1 cellular context compared by ENCODE assay signal in genomic region chr17:182164-182751, GRCh38.
TF ChIP-seq lines count a peak whose summit lies in the region.

No MANE protein-coding gene starts in this region.

TF ChIP-seq in HepG2, 621 proteins besides CTCF, POLR2A, EP300 and RAD21 (continued from another document and continues in another):
- no peak for TF ChIP-seq IKZF5 (CRISPR knock-in tag; IDR thresholded peaks at IDR 0.05)
- TF ChIP-seq RXRB (CRISPR knock-in tag; IDR thresholded peaks at IDR 0.05; ENCODE audit: borderline replicate concordance), result no peak
- peak; percentile 31; the same call in 1 of the 2 replicates for TF ChIP-seq BHLHE40 (IDR thresholded peaks at IDR 0.05; ENCODE audit: low read length)
- peak; percentile 22; the same call in 1 of the 2 replicates for TF ChIP-seq ZBTB33 (CRISPR knock-in tag; IDR thresholded peaks at IDR 0.05)
- TF ChIP-seq ZNF512 (CRISPR knock-in tag; IDR thresholded peaks at IDR 0.05), result no peak
- no peak for TF ChIP-seq DPF2 (CRISPR knock-in tag; IDR thresholded peaks at IDR 0.05; ENCODE audit: borderline replicate concordance, low read depth)
- TF ChIP-seq SMARCC2 (IDR thresholded peaks at IDR 0.05), result no peak
- no peak for TF ChIP-seq ZC3H13 (CRISPR knock-in tag; IDR thresholded peaks at IDR 0.05)
- TF ChIP-seq TOPORS (CRISPR knock-in tag; IDR thresholded peaks at IDR 0.05), result no peak
- TF ChIP-seq PHF21A (CRISPR knock-in tag; IDR thresholded peaks at IDR 0.05), result 0 out of 2 replicates have a peak, but pooled peaks have one; percentile 40
- TF ChIP-seq CSRNP1 (CRISPR knock-in tag; IDR thresholded peaks at IDR 0.05), result no peak
- 0 out of 2 replicates have a peak, but pooled peaks have one; percentile 18 for TF ChIP-seq KAT8 (CRISPR knock-in tag; IDR thresholded peaks at IDR 0.05)
- no peak for TF ChIP-seq GMEB1 (CRISPR knock-in tag; IDR thresholded peaks at IDR 0.05; ENCODE audit: borderline replicate concordance)
- TF ChIP-seq MED1 (CRISPR knock-in tag; IDR thresholded peaks at IDR 0.05), result 0 out of 2 replicates have a peak, but pooled peaks have one; percentile 31
- no peak for TF ChIP-seq GABPA (IDR thresholded peaks at IDR 0.05; ENCODE audit: low read depth, low read length)
- no peak for TF ChIP-seq GABPA (CRISPR knock-in tag; IDR thresholded peaks at IDR 0.05; ENCODE audit: low read depth)
- no peak for TF ChIP-seq SMARCE1 (IDR thresholded peaks at IDR 0.05; ENCODE audit: borderline replicate concordance)
- TF ChIP-seq DRAP1 (CRISPR knock-in tag; IDR thresholded peaks at IDR 0.05), result no peak
- TF ChIP-seq MYPOP (CRISPR knock-in tag; IDR thresholded peaks at IDR 0.05), result no peak
- TF ChIP-seq ZNF460 (CRISPR knock-in tag; IDR thresholded peaks at IDR 0.05; ENCODE audit: borderline replicate concordance), result no peak
- TF ChIP-seq ZBTB39 (CRISPR knock-in tag; IDR thresholded peaks at IDR 0.05), result no peak
- no peak for TF ChIP-seq EEA1 (CRISPR knock-in tag; IDR thresholded peaks at IDR 0.05; ENCODE audit: borderline replicate concordance)
- no peak for TF ChIP-seq SOX6 (IDR thresholded peaks at IDR 0.05)
- peak; percentile 46 for TF ChIP-seq SOX6 (CRISPR knock-in tag; IDR thresholded peaks at IDR 0.05)
- TF ChIP-seq TEAD3 (CRISPR knock-in tag; optimal IDR thresholded peaks at IDR 0.05; ENCODE audit: borderline replicate concordance), result peak; percentile 19
- no peak for TF ChIP-seq MBD4 (IDR thresholded peaks at IDR 0.05; ENCODE audit: borderline replicate concordance, low read length)
- no peak for TF ChIP-seq MTF2 (CRISPR knock-in tag; IDR thresholded peaks at IDR 0.05; ENCODE audit: borderline replicate concordance)
- peak; percentile 75 for TF ChIP-seq ATF3 (CRISPR knock-in tag; IDR thresholded peaks at IDR 0.05)
- no peak for TF ChIP-seq ZNF639 (CRISPR knock-in tag; conservative IDR thresholded peaks at IDR 0.05)
- TF ChIP-seq ZNF383 (CRISPR knock-in tag; IDR thresholded peaks at IDR 0.05; ENCODE audit: borderline replicate concordance), result no peak
- TF ChIP-seq SSRP1 (CRISPR knock-in tag; IDR thresholded peaks at IDR 0.05), result no peak
- no peak for TF ChIP-seq ZNF101 (CRISPR knock-in tag; IDR thresholded peaks at IDR 0.05; ENCODE audit: borderline replicate concordance, low read depth)
- no peak for TF ChIP-seq ADNP (CRISPR knock-in tag; IDR thresholded peaks at IDR 0.05)
- TF ChIP-seq ZNF543 (CRISPR knock-in tag; IDR thresholded peaks at IDR 0.05), result no peak
- TF ChIP-seq ATF2 (CRISPR knock-in tag; IDR thresholded peaks at IDR 0.05), result 0 out of 2 replicates have a peak, but pooled peaks have one; percentile 22
- no peak for TF ChIP-seq PRMT3 (CRISPR knock-in tag; IDR thresholded peaks at IDR 0.05; ENCODE audit: borderline replicate concordance, low read depth)
- TF ChIP-seq SP2 (CRISPR knock-in tag; IDR thresholded peaks at IDR 0.05), result no peak
- TF ChIP-seq BCLAF1 (IDR thresholded peaks at IDR 0.05), result no peak
- TF ChIP-seq ZNF18 (CRISPR knock-in tag; IDR thresholded peaks at IDR 0.05; ENCODE audit: insufficient replicate concordance), result no peak
- no peak for TF ChIP-seq ZNF607 (CRISPR knock-in tag; IDR thresholded peaks at IDR 0.05; ENCODE audit: borderline replicate concordance)
